Comparison of ENCODE assay signal across 9 cellular contexts in genomic region chr1:62906428-62906886, GRCh38.
DNase-seq lines count a peak whose midpoint lies in the region; ATAC-seq, FAIRE-seq and TF ChIP-seq lines count a peak whose summit lies in the region.
"Had no signal": no experiment of that assay in that cellular context is flagged by ENCODE, and none has a peak within 500 bp of the region (broad histone marks: within the 10 kb centered on the region; RNA-seq: fewer than 3 reads in every experiment).

No MANE protein-coding gene starts in this region.

- no peak overlapping the region for H3K27ac Mint-ChIP-seq in natural killer cell

- TF ChIP-seq RAD21 in GM12878 (IDR thresholded peaks at IDR 0.05; ENCODE audit: insufficient read depth, low read depth, low read length) = no peak

- no peak overlapping the region for H2BK5ac ChIP-seq in mesenchymal stem cell (ENCODE audit: low read depth, low read length, poor library complexity, severe bottlenecking)

- H3K9ac ChIP-seq in DND-41 (ENCODE audit: low read depth, low read length) = no peak overlapping the region
- no peak overlapping the region for H3K9ac ChIP-seq in GM12878 (ENCODE audit: control insufficient read depth, insufficient read depth, low read length)
- H3K9ac ChIP-seq in mesenchymal stem cell (ENCODE audit: low read length) = no peak overlapping the region

- H3K9me3 ChIP-seq in DND-41 (ENCODE audit: insufficient read depth, low read length, severe bottlenecking) = no peaks in the 10 kb centered on the region
- H3K9me3 ChIP-seq in GM12878 (replicated peaks; ENCODE audit: control insufficient read depth, insufficient read depth, low read length) = no peaks in the 10 kb centered on the region
- no peaks in the 10 kb centered on the region for H3K9me3 ChIP-seq in mesenchymal stem cell (ENCODE audit: control insufficient read depth, low read length)
- H3K9me3 ChIP-seq in gastroesophageal sphincter = no peaks in the 10 kb centered on the region

- H2BK120ac ChIP-seq in mesenchymal stem cell (ENCODE audit: low read depth, low read length) = no peak overlapping the region

- DNase-seq in DND-41 (no peak), HFF-Myc (ENCODE audit: extremely low read depth, low read depth) (no peak), GM12878 (ENCODE audit: low read depth, low spot score) (no peak), mesenchymal stem cell (peak; percentile 6), middle frontal gyrus (ENCODE audit: extremely low spot score, low spot score) (no peak), natural killer cell (no peak)
- DNase-seq: activated naive CD4-positive, alpha-beta T cell treated with Interleukin-2 at 50 U/mL for 16 hours had no signal

- intact Hi-C loops in GM12878 (cut with micrococcal nuclease; ENCODE audit: unreplicated experiment) = no loop called here
- intact Hi-C loops in natural killer cell (cut with micrococcal nuclease) = no loop called here

- TF ChIP-seq POLR2A in GM12878 (IDR thresholded peaks at IDR 0.05; ENCODE audit: low read depth, low read length) (no peak), gastroesophageal sphincter (IDR thresholded peaks at IDR 0.05) (no peak)

- TF ChIP-seq EP300 in GM12878 (IDR thresholded peaks at IDR 0.05; ENCODE audit: borderline replicate concordance in 1 of 2, control insufficient read depth in 1 of 2, low read depth in 2 of 2, low read length in 2 of 2) (no peak), gastroesophageal sphincter (IDR thresholded peaks at IDR 0.05) (no peak)

- H3K18ac ChIP-seq in mesenchymal stem cell (ENCODE audit: low read depth in 1 of 2, low read length in 2 of 2) = no peak overlapping the region

- RAD21 ChIA-PET in GM12878 (lab: Charles Lee; ENCODE audit: unreplicated experiment) = interaction anchor here (1.0 to 1.2 kb wide), 2 partner anchors 65 to 67 kb away, joined by 3 to 6 read pairs; no protein-coding TSS in a partner anchor

- POLR2A ChIA-PET in GM12878 (lab: Charles Lee) = interaction anchor here (0.6 to 0.9 kb wide), 2 partner anchors 68 to 293 kb away, joined by 3 read pairs; no protein-coding TSS in a partner anchor

- H3K4ac ChIP-seq in mesenchymal stem cell (ENCODE audit: low read depth in 1 of 2, low read length in 2 of 2) = no peak overlapping the region

- TF ChIP-seq CTCF in DND-41 (IDR thresholded peaks at IDR 0.05; ENCODE audit: borderline replicate concordance, extremely low read depth, low read length, poor library complexity, severe bottlenecking) (peak; percentile 42), HFF-Myc (IDR thresholded peaks at IDR 0.05; ENCODE audit: low read depth, low read length, missing control alignments) (peak; percentile 55), GM12878 (IDR thresholded peaks at IDR 0.05 in 2 of 3, conservative IDR thresholded peaks at IDR 0.05 in 1 of 3; ENCODE audit: control insufficient read depth in 2 of 3, extremely low read depth in 1 of 3, insufficient read depth in 1 of 3, low read depth in 3 of 3, low read length in 3 of 3) (peak; percentile 20 to 44 (median 38); a peak in 4 of 6 replicates), gastroesophageal sphincter (IDR thresholded peaks at IDR 0.05) (peak in 1 of 4 experiments; percentile 12), natural killer cell (IDR thresholded peaks at IDR 0.05) (no peak)

- CTCF ChIA-PET in GM12878 (lab: Yijun Ruan, JAX) = interaction anchor here (0.5 to 2.6 kb wide), 8 partner anchors 10 to 1050 kb away, joined by 3 to 18 read pairs (median 5); no protein-coding TSS in a partner anchor

- H3K27me3 ChIP-seq in DND-41 (ENCODE audit: insufficient read depth, low read length, poor library complexity) (no peaks in the 10 kb centered on the region), GM12878 (replicated peaks in 1 of 2; ENCODE audit: control insufficient read depth in 2 of 2, insufficient read depth in 2 of 2, low read length in 1 of 2) (no peaks in the 10 kb centered on the region), mesenchymal stem cell (ENCODE audit: control insufficient read depth in 1 of 2, insufficient read depth in 1 of 2, low read length in 2 of 2) (no peaks in the 10 kb centered on the region), gastroesophageal sphincter (no peaks in the 10 kb centered on the region)

- ATAC-seq in DND-41 (ENCODE audit: insufficient read depth, low read depth) (no peak), GM12878 (peak; percentile 31; the same call in 2 of the 3 replicates), gastroesophageal sphincter (no peak), natural killer cell (no peak)

- SMC1A ChIA-PET in GM12878 (lab: Charles Lee; ENCODE audit: uncharacterized antibody, unreplicated experiment) = interaction anchor here (1.5 to 1.7 kb wide), 2 partner anchors 65 to 68 kb away, joined by 4 to 10 read pairs; no protein-coding TSS in a partner anchor

- no peak overlapping the region for H2AFZ ChIP-seq in DND-41 (ENCODE audit: low read depth, low read length)
- no peak overlapping the region for H2AFZ ChIP-seq in GM12878 (ENCODE audit: control insufficient read depth, low read depth, low read length)
- no peak overlapping the region for H2AFZ ChIP-seq in mesenchymal stem cell (ENCODE audit: low read depth, low read length)

- no peak overlapping the region for H2BK12ac ChIP-seq in mesenchymal stem cell (ENCODE audit: low read length in 2 of 2)

- FAIRE-seq in GM12878 (lab: Jason Lieb, UNC) = no peak

- no peak overlapping the region for H2AK5ac ChIP-seq in mesenchymal stem cell (ENCODE audit: low read length, severe bottlenecking)

- no peak overlapping the region for H3K14ac ChIP-seq in mesenchymal stem cell (ENCODE audit: low read length in 2 of 2)

- H3K27ac ChIP-seq in DND-41 (ENCODE audit: low read length) = no peak overlapping the region
- no peak overlapping the region for H3K27ac ChIP-seq in GM12878 (ENCODE audit: control insufficient read depth, insufficient read depth)
- H3K27ac ChIP-seq in mesenchymal stem cell (ENCODE audit: low read length, poor library complexity, severe bottlenecking) = no peak overlapping the region
- no peak overlapping the region for H3K27ac ChIP-seq in gastroesophageal sphincter
- H3K27ac ChIP-seq: SK-N-MC had no signal

- H3K79me2 ChIP-seq in DND-41 (ENCODE audit: insufficient read depth, low read length) (no peaks in the 10 kb centered on the region), GM12878 (ENCODE audit: control insufficient read depth, insufficient read depth, low read length) (no peaks in the 10 kb centered on the region)

- H3K4me1 ChIP-seq in DND-41 (ENCODE audit: insufficient read depth, low read length) = no peaks in the 10 kb centered on the region; the same call in 1 of the 2 replicates
- H3K4me1 ChIP-seq in GM12878 (ENCODE audit: control insufficient read depth, insufficient read depth, low read length) = no peaks in the 10 kb centered on the region
- peaks cover 2% of the 10 kb centered on the region for H3K4me1 ChIP-seq in mesenchymal stem cell (ENCODE audit: control insufficient read depth, insufficient read depth, low read depth, low read length)
- no peaks in the 10 kb centered on the region for H3K4me1 ChIP-seq in gastroesophageal sphincter

- in situ Hi-C loops in GM12878 (cut with MboI) = no loop called here

- no TSS peak for BruUV-seq in GM12878 (replicated peaks; lab: Mats Ljungman, UMichigan)

- H4K20me1 ChIP-seq in DND-41 (ENCODE audit: insufficient read depth, low read length) (no peaks in the 10 kb centered on the region), GM12878 (ENCODE audit: control insufficient read depth, insufficient read depth) (no peaks in the 10 kb centered on the region)

- no peak overlapping the region for H4K8ac ChIP-seq in mesenchymal stem cell (ENCODE audit: low read length)

- WGBS in GM12878 (ENCODE audit: insufficient coverage, insufficient replicate concordance, low lambda C conversion rate, missing lambda C conversion rate) = 59% methylated on average over 9 of the region's 9 CpGs
- WGBS in mesenchymal stem cell = 72% methylated on average over 8 of the region's 9 CpGs
- 36 to 58% methylated on average over 8 to 9 of the region's 9 CpGs for WGBS in gastroesophageal sphincter (ENCODE audit: low coverage in 1 of 2), 2 donors

- H3K79me1 ChIP-seq in mesenchymal stem cell (replicated peaks; ENCODE audit: low read length, poor library complexity, severe bottlenecking) = no peaks in the 10 kb centered on the region

- no peaks in the 10 kb centered on the region for H3K4me1 Mint-ChIP-seq in natural killer cell

- H4K91ac ChIP-seq in mesenchymal stem cell (ENCODE audit: low read length) = no peak overlapping the region

- no peak overlapping the region for H3K4me3 Mint-ChIP-seq in natural killer cell

- H3K9me3 Mint-ChIP-seq in natural killer cell = no peaks in the 10 kb centered on the region

- no peaks in the 10 kb centered on the region for H3K36me3 Mint-ChIP-seq in natural killer cell

- no peak overlapping the region for H2BK15ac ChIP-seq in mesenchymal stem cell (ENCODE audit: low read depth, poor library complexity, severe bottlenecking)

- H3K4me3 ChIP-seq in DND-41 (ENCODE audit: low read depth in 1 of 2, low read length in 2 of 2) (no peak overlapping the region), HFF-Myc (replicated peaks; ENCODE audit: low read depth, low read length) (no peak overlapping the region), GM12878 (no peak overlapping the region), mesenchymal stem cell (ENCODE audit: insufficient read depth in 1 of 2, low read depth in 1 of 2, low read length in 2 of 2) (no peak overlapping the region), gastroesophageal sphincter (no peak overlapping the region)
- H3K4me3 ChIP-seq: SK-N-MC had no signal

- H3K4me2 ChIP-seq in DND-41 (ENCODE audit: insufficient read depth, low read length) (no peak overlapping the region), GM12878 (ENCODE audit: control insufficient read depth, insufficient read depth) (no peak overlapping the region), mesenchymal stem cell (ENCODE audit: low read length, poor library complexity, severe bottlenecking) (no peak overlapping the region)

- peaks cover 4 to 8% of the 10 kb centered on the region in 2 donors for H3K27me3 Mint-ChIP-seq in natural killer cell (ENCODE audit: low read depth in 2 of 2)

- H3K36me3 ChIP-seq in DND-41 (ENCODE audit: insufficient read depth, low read length) = no peaks in the 10 kb centered on the region
- H3K36me3 ChIP-seq in GM12878 (ENCODE audit: control insufficient read depth in 2 of 2, insufficient read depth in 2 of 2, low read length in 1 of 2) = no peaks in the 10 kb centered on the region
- H3K36me3 ChIP-seq in mesenchymal stem cell (ENCODE audit: control insufficient read depth in 1 of 2, insufficient read depth in 2 of 2, low read depth in 1 of 2, low read length in 2 of 2) = no peaks in the 10 kb centered on the region
- H3K36me3 ChIP-seq in gastroesophageal sphincter = no peaks in the 10 kb centered on the region

- H3K23ac ChIP-seq in mesenchymal stem cell (ENCODE audit: low read length in 2 of 2) = no peak overlapping the region

TF ChIP-seq in GM12878, 131 proteins besides CTCF, POLR2A, EP300 and RAD21:
- TF ChIP-seq ZNF384 (IDR thresholded peaks at IDR 0.05; ENCODE audit: borderline replicate concordance, low read depth, low read length) = no peak
- TF ChIP-seq SMC3 (IDR thresholded peaks at IDR 0.05; ENCODE audit: borderline replicate concordance, low read length) = peak; percentile 9; the same call in 1 of the 2 replicates
- TF ChIP-seq NFXL1 (IDR thresholded peaks at IDR 0.05; ENCODE audit: borderline replicate concordance) = no peak
- no peak for TF ChIP-seq ZNF622 (IDR thresholded peaks at IDR 0.05)
- no peak for TF ChIP-seq RAD51 (IDR thresholded peaks at IDR 0.05)
- no peak for TF ChIP-seq ZNF24 (IDR thresholded peaks at IDR 0.05)
